8 cellular contexts compared by ENCODE assay signal in genomic region chr4:118224239-118224829, GRCh38.
A peak's percentile ranks its signal among the peaks of the same experiment; 100 is the strongest.
DNase-seq lines count a peak whose midpoint lies in the region; ATAC-seq and TF ChIP-seq lines count a peak whose summit lies in the region.

No MANE protein-coding gene starts in this region.

- H3K14ac ChIP-seq in mesenchymal stem cell (ENCODE audit: low read length in 2 of 2), result no peak overlapping the region

- WGBS in mesenchymal stem cell, result 31% methylated on average over 2 of the region's 3 CpGs

- no peak overlapping the region for H2AK5ac ChIP-seq in mesenchymal stem cell (ENCODE audit: low read length, severe bottlenecking)

- H3K9me3 ChIP-seq in mesenchymal stem cell (ENCODE audit: control insufficient read depth, low read length), result no peaks in the 10 kb centered on the region

- no peak overlapping the region for H3K27ac ChIP-seq in mesenchymal stem cell (ENCODE audit: low read length, poor library complexity, severe bottlenecking)

- no peak overlapping the region for H3K23ac ChIP-seq in mesenchymal stem cell (ENCODE audit: low read length in 2 of 2)

- peak; percentile 68 for TF ChIP-seq CTCF in AG10803 (conservative IDR thresholded peaks at IDR 0.05; ENCODE audit: low read length)

- H2BK15ac ChIP-seq in mesenchymal stem cell (ENCODE audit: low read depth, poor library complexity, severe bottlenecking), result no peak overlapping the region

- H3K9ac ChIP-seq in mesenchymal stem cell (ENCODE audit: low read length), result no peak overlapping the region

- no peak overlapping the region for H2AFZ ChIP-seq in mesenchymal stem cell (ENCODE audit: low read depth, low read length)

- H2BK5ac ChIP-seq in mesenchymal stem cell (ENCODE audit: low read depth, low read length, poor library complexity, severe bottlenecking), result no peak overlapping the region

- DNase-seq in AG10803 (ENCODE audit: low read depth) (peak; percentile 76), NCI-H69 (lab: John Stamatoyannopoulos, UW) (peak; percentile 74), mesenchymal stem cell (peak; percentile 73)
- peak; percentile 7 for DNase-seq in central memory CD4-positive, alpha-beta T cell
- DNase-seq in stimulated activated CD4-positive, alpha-beta T cell treated with anti-CD3 and anti-CD28 coated beads, Interleukin-4, amount 100 ng/mL, for 24 hours, result no peak

- H4K8ac ChIP-seq in mesenchymal stem cell (ENCODE audit: low read length), result no peak overlapping the region

- H2BK120ac ChIP-seq in mesenchymal stem cell (ENCODE audit: low read depth, low read length), result no peak overlapping the region

- H3K4me3 ChIP-seq in AG10803 (ENCODE audit: low read length), result no peak overlapping the region
- H3K4me3 ChIP-seq in mesenchymal stem cell (ENCODE audit: insufficient read depth in 1 of 2, low read depth in 1 of 2, low read length in 2 of 2), result no peak overlapping the region

- H3K4ac ChIP-seq in mesenchymal stem cell (ENCODE audit: low read depth in 1 of 2, low read length in 2 of 2), result no peak overlapping the region

- no peaks in the 10 kb centered on the region for H3K79me1 ChIP-seq in mesenchymal stem cell (replicated peaks; ENCODE audit: low read length, poor library complexity, severe bottlenecking)

- H2BK12ac ChIP-seq in mesenchymal stem cell (ENCODE audit: low read length in 2 of 2), result no peak overlapping the region

- no peak overlapping the region for H3K4me2 ChIP-seq in mesenchymal stem cell (ENCODE audit: low read length, poor library complexity, severe bottlenecking)

- no peak for TF ChIP-seq POLR2A in GM18505 (IDR thresholded peaks at IDR 0.05; ENCODE audit: borderline replicate concordance, extremely low read depth, insufficient read depth, insufficient read length)

- ATAC-seq in GM18505 (IDR thresholded peaks at IDR 0.05; ENCODE audit: unreplicated experiment) (peak; percentile 55), HG03378 (IDR thresholded peaks at IDR 0.05; ENCODE audit: unreplicated experiment) (peak; percentile 79), HG03521 (IDR thresholded peaks at IDR 0.05; ENCODE audit: unreplicated experiment) (no peak)

- no peak overlapping the region for H3K18ac ChIP-seq in mesenchymal stem cell (ENCODE audit: low read depth in 1 of 2, low read length in 2 of 2)

- peaks cover 0 to 21% of the 10 kb centered on the region in 2 experiments for H3K27me3 ChIP-seq in mesenchymal stem cell (ENCODE audit: control insufficient read depth in 1 of 2, insufficient read depth in 1 of 2, low read length in 2 of 2)

- no peaks in the 10 kb centered on the region for H3K36me3 ChIP-seq in mesenchymal stem cell (ENCODE audit: control insufficient read depth in 1 of 2, insufficient read depth in 2 of 2, low read depth in 1 of 2, low read length in 2 of 2)

- H3K4me1 ChIP-seq in mesenchymal stem cell (ENCODE audit: control insufficient read depth, insufficient read depth, low read depth, low read length), result no peaks in the 10 kb centered on the region

- H4K91ac ChIP-seq in mesenchymal stem cell (ENCODE audit: low read length), result no peak overlapping the region
